Comparison of ENCODE assay signal across 7 cellular contexts in genomic region chr17:28494445-28495188, GRCh38. TPM values are rescaled to one million over a fixed set of nuclear protein-coding genes. Genes with fewer than 3 reads are reported as not detected.
DNase-seq lines count a peak whose midpoint lies in the region; ATAC-seq and TF ChIP-seq lines count a peak whose summit lies in the region.

No MANE protein-coding gene starts in this region.

- H3K9me3 Mint-ChIP-seq in activated T-helper 2 cell treated with anti-CD3 and anti-CD28 coated beads, Interferon-gamma antibody, Interleukin-2, Interleukin-4, amounts not matched to agents 10 μg/mL and 5 μg/mL and 100 μg/mL, durations not matched to agents 14 hours and 24 hours and 36 hours, result no peaks in the 10 kb centered on the region

- no peaks in the 10 kb centered on the region for H3K36me3 ChIP-seq in osteoblast (ENCODE audit: insufficient read depth, low read length)
- H3K36me3 ChIP-seq in tibial nerve, result no peaks in the 10 kb centered on the region

- H3K9me3 ChIP-seq in osteoblast (ENCODE audit: low read depth, low read length), result no peaks in the 10 kb centered on the region
- peaks cover 0 to 3% (median 0%) of the 10 kb centered on the region in 4 donors for H3K9me3 ChIP-seq in tibial nerve

- no peak overlapping the region for H3K4me3 ChIP-seq in Jurkat, Clone E6-1 (ENCODE audit: low read length)
- H3K4me3 ChIP-seq in osteoblast (ENCODE audit: insufficient read depth, low read length) (no peak overlapping the region), tibial nerve (no peak overlapping the region)

- H3K27ac ChIP-seq in foreskin keratinocyte (no peak overlapping the region), osteoblast (ENCODE audit: low read depth, low read length) (no peak overlapping the region), tibial nerve (no peak overlapping the region)

- H3K27me3 Mint-ChIP-seq in activated T-helper 2 cell treated with anti-CD3 and anti-CD28 coated beads, Interferon-gamma antibody, Interleukin-2, Interleukin-4, amounts not matched to agents 10 μg/mL and 5 μg/mL and 100 μg/mL, durations not matched to agents 14 hours and 24 hours and 36 hours (ENCODE audit: low read depth), result peaks cover 6% of the 10 kb centered on the region

- no peaks in the 10 kb centered on the region for H4K20me1 ChIP-seq in osteoblast (ENCODE audit: insufficient read depth, low read length)

- H3K79me2 ChIP-seq in osteoblast (ENCODE audit: insufficient read depth, low read length), result no peaks in the 10 kb centered on the region

- H3K27me3 ChIP-seq in foreskin keratinocyte, result peaks cover 3% of the 10 kb centered on the region
- no peaks in the 10 kb centered on the region for H3K27me3 ChIP-seq in osteoblast (ENCODE audit: insufficient read depth, low read length)
- H3K27me3 ChIP-seq in tibial nerve, result peaks cover 0 to 7% of the 10 kb centered on the region in 2 donors

- intact Hi-C loops in activated T-helper 2 cell treated with anti-CD3 and anti-CD28 coated beads, Interferon-gamma antibody, Interleukin-2, Interleukin-4, amounts not matched to agents 10 μg/mL and 5 μg/mL and 100 μg/mL, durations not matched to agents 14 hours and 24 hours and 36 hours (cut with micrococcal nuclease), result loop anchor here (1.0 to 10.0 kb wide), 2 partner anchors 46 to 120 kb away; partner anchors contain the start of gene RSKR

- H3K4me2 ChIP-seq in osteoblast (ENCODE audit: insufficient read depth, low read length), result no peak overlapping the region

- H3K27ac Mint-ChIP-seq in activated T-helper 2 cell treated with anti-CD3 and anti-CD28 coated beads, Interferon-gamma antibody, Interleukin-2, Interleukin-4, amounts not matched to agents 10 μg/mL and 5 μg/mL and 100 μg/mL, durations not matched to agents 14 hours and 24 hours and 36 hours, result no peak overlapping the region

- DNase-seq in Jurkat, Clone E6-1 (ENCODE audit: low read depth, low spot score), result peak; percentile 38
- DNase-seq in RPMI8226 (peak; percentile 70), foreskin keratinocyte (no peak), osteoblast (ENCODE audit: insufficient read length, low spot score, missing footprints) (peak; percentile 99), tibial nerve (ENCODE audit: low spot score in 2 of 2) (peak; percentile 30 to 58)
- DNase-seq in activated T-helper 2 cell treated with anti-CD3 and anti-CD28 coated beads, Interferon-gamma antibody, Interleukin-2, Interleukin-4, amounts not matched to agents 10 μg/mL and 5 μg/mL and 100 μg/mL, durations not matched to agents 14 hours and 24 hours and 36 hours (ENCODE audit: low spot score), result peak; percentile 65

- ATAC-seq in foreskin keratinocyte, result peak; percentile 62

- H3K4me1 ChIP-seq in foreskin keratinocyte (no peaks in the 10 kb centered on the region), osteoblast (ENCODE audit: insufficient read depth, low read length) (no peaks in the 10 kb centered on the region), tibial nerve (no peaks in the 10 kb centered on the region)

- no peak overlapping the region for H2AFZ ChIP-seq in osteoblast (ENCODE audit: low read length)

- peak; percentile 54 for TF ChIP-seq CTCF in GM12801 (IDR thresholded peaks at IDR 0.05; ENCODE audit: extremely low read depth, insufficient read length)
- peak; percentile 97 for TF ChIP-seq CTCF in foreskin keratinocyte (conservative IDR thresholded peaks at IDR 0.05)
- TF ChIP-seq CTCF in osteoblast (IDR thresholded peaks at IDR 0.05; ENCODE audit: extremely low read depth, low read depth, low read length), result peak; percentile 89
- TF ChIP-seq CTCF in tibial nerve (IDR thresholded peaks at IDR 0.05), result peak; percentile 74 to 82 (median 78)

- no peaks in the 10 kb centered on the region for H3K4me1 Mint-ChIP-seq in activated T-helper 2 cell treated with anti-CD3 and anti-CD28 coated beads, Interferon-gamma antibody, Interleukin-2, Interleukin-4, amounts not matched to agents 10 μg/mL and 5 μg/mL and 100 μg/mL, durations not matched to agents 14 hours and 24 hours and 36 hours (ENCODE audit: low read depth)

- H3K36me3 Mint-ChIP-seq in activated T-helper 2 cell treated with anti-CD3 and anti-CD28 coated beads, Interferon-gamma antibody, Interleukin-2, Interleukin-4, amounts not matched to agents 10 μg/mL and 5 μg/mL and 100 μg/mL, durations not matched to agents 14 hours and 24 hours and 36 hours (ENCODE audit: low read depth), result no peaks in the 10 kb centered on the region

- 34 to 38% methylated on average over 12 to 15 of the region's 15 CpGs for WGBS in tibial nerve, 2 donors

- TF ChIP-seq EP300 in tibial nerve (IDR thresholded peaks at IDR 0.05), result no peak

- H3K4me3 Mint-ChIP-seq in activated T-helper 2 cell treated with anti-CD3 and anti-CD28 coated beads, Interferon-gamma antibody, Interleukin-2, Interleukin-4, amounts not matched to agents 10 μg/mL and 5 μg/mL and 100 μg/mL, durations not matched to agents 14 hours and 24 hours and 36 hours (ENCODE audit: low read depth), result no peak overlapping the region

- TF ChIP-seq POLR2A in tibial nerve (IDR thresholded peaks at IDR 0.05), result no peak

RNA-seq across cellular contexts. Expression of gene FOXN1, which starts 11.5 kb away (rescaled TPM):
- not detected for polyA plus RNA-seq in Jurkat, Clone E6-1 (2012; ENCODE audit: insufficient read depth, insufficient read length)
- not detected in 2 replicates for total RNA-seq in activated T-helper 2 cell treated with anti-CD3 and anti-CD28 coated beads, Interferon-gamma antibody, Interleukin-2, Interleukin-4, amounts not matched to agents 10 μg/mL and 5 μg/mL and 100 μg/mL, durations not matched to agents 14 hours and 24 hours and 36 hours
- total RNA-seq in foreskin keratinocyte (0.07 and 0.28 TPM in 2 replicates), osteoblast (not detected in 2 replicates), tibial nerve (not detected)
- 0.07 and 0.18 TPM in 2 replicates for polyA plus RNA-seq in foreskin keratinocyte

RNA-seq across cellular contexts. Expression of gene SLC13A2, which starts 21.2 kb away (rescaled TPM):
- not detected for polyA plus RNA-seq in Jurkat, Clone E6-1 (2012; ENCODE audit: insufficient read depth, insufficient read length)
- total RNA-seq in activated T-helper 2 cell treated with anti-CD3 and anti-CD28 coated beads, Interferon-gamma antibody, Interleukin-2, Interleukin-4, amounts not matched to agents 10 μg/mL and 5 μg/mL and 100 μg/mL, durations not matched to agents 14 hours and 24 hours and 36 hours, result not detected in 2 replicates
- not detected in 2 replicates for total RNA-seq in foreskin keratinocyte
- polyA plus RNA-seq in foreskin keratinocyte, result not detected in 2 replicates
- not detected in 2 replicates for total RNA-seq in osteoblast
- not detected for total RNA-seq in tibial nerve

RNA-seq across cellular contexts. Expression of gene UNC119, which starts 57.8 kb away (rescaled TPM):
- 25.0 TPM for polyA plus RNA-seq in Jurkat, Clone E6-1 (2012; ENCODE audit: insufficient read depth, insufficient read length)
- 55.3 and 63.9 TPM in 2 replicates for total RNA-seq in activated T-helper 2 cell treated with anti-CD3 and anti-CD28 coated beads, Interferon-gamma antibody, Interleukin-2, Interleukin-4, amounts not matched to agents 10 μg/mL and 5 μg/mL and 100 μg/mL, durations not matched to agents 14 hours and 24 hours and 36 hours
- total RNA-seq in foreskin keratinocyte (22.9 and 24.1 TPM in 2 replicates), osteoblast (23.2 and 25.0 TPM in 2 replicates), tibial nerve (10 to 100 TPM; 20.5 to 30.0 (median 22.4) TPM)
- 28.5 and 31.8 TPM in 2 replicates for polyA plus RNA-seq in foreskin keratinocyte

Comparison
In these comparisons a context has a peak if more than half of its experiments do, and no peak if none do; other contexts are left out.
1. DNase-seq: peak in Jurkat, Clone E6-1 (single experiment), RPMI8226 (single experiment), activated T-helper 2 cell treated with anti-CD3 and anti-CD28 coated beads, Interferon-gamma antibody, Interleukin-2, Interleukin-4, amounts not matched to agents 10 μg/mL and 5 μg/mL and 100 μg/mL, durations not matched to agents 14 hours and 24 hours and 36 hours (single experiment), osteoblast (single experiment) and tibial nerve (2 of 2); none in foreskin keratinocyte (0 of 2).
2. Peak in every context shown above with its lines, with median percentiles within 50 percentile points of each other: CTCF ChIP-seq.